In the genomic region with DNA sequence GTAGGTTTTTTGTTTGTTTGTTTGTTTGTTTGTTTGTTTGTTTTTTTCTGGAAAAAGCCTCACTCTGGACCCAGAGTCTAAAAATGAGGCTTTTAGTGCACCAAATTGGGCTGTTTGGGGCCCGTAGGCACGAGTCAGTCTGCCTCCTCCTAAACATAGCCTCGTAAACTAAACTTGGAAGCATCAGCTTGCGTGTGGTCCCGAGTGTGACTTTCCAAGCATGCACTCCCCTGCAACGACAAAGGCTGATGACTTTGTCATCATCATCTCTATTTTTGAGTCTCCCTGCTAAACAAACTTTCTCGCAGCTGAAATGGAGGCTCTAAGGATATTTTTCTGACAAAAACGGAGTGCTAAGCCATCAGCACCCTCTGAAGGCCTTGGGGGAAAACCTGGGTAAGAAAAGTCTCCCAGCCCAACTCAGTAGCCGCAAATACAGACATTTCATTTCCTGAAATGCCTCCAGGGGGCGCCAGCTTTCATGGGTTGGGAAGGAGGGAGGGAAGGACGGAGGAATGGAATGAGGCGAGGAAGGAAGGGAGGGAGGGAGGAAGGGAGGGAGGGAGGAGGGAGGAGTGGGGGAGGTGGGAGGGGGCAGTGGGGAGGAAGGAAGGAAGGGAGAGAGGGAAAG, we compare ENCODE assay signal across 8 cellular contexts.
DNase-seq lines count a peak whose midpoint lies in the region; ATAC-seq and TF ChIP-seq lines count a peak whose summit lies in the region.

No MANE protein-coding gene starts in this region.

- H3K27me3 Mint-ChIP-seq in activated CD4-positive, alpha-beta memory T cell treated with anti-CD3 and anti-CD28 coated beads for 36 hours = peaks cover 2% of the 10 kb centered on the region
- peaks cover 8% of the 10 kb centered on the region for H3K27me3 Mint-ChIP-seq in glutamatergic neuron (ENCODE audit: unreplicated experiment)

- H3K27ac Mint-ChIP-seq in activated CD4-positive, alpha-beta memory T cell treated with anti-CD3 and anti-CD28 coated beads for 36 hours = no peak overlapping the region
- no peak overlapping the region for H3K27ac Mint-ChIP-seq in glutamatergic neuron (ENCODE audit: unreplicated experiment)

- no peaks in the 10 kb centered on the region for H3K9me3 ChIP-seq in ovary

- no peak for ATAC-seq in GM18502 (IDR thresholded peaks at IDR 0.05; ENCODE audit: poor library complexity, unreplicated experiment)

- no peak for TF ChIP-seq EP300 in ovary (IDR thresholded peaks at IDR 0.05)

- TF ChIP-seq CTCF in glutamatergic neuron (IDR thresholded peaks at IDR 0.05; ENCODE audit: partially characterized antibody, unreplicated experiment) = peak; percentile 64
- TF ChIP-seq CTCF in ovary (IDR thresholded peaks at IDR 0.05) = peak in 1 of 3 donors; percentile 36

- no peak overlapping the region for H3K27ac ChIP-seq in ovary

- no peaks in the 10 kb centered on the region for H3K4me1 Mint-ChIP-seq in activated CD4-positive, alpha-beta memory T cell treated with anti-CD3 and anti-CD28 coated beads for 36 hours (ENCODE audit: low read depth)
- H3K4me1 Mint-ChIP-seq in glutamatergic neuron (ENCODE audit: low read depth, unreplicated experiment) = peaks cover 38% of the 10 kb centered on the region

- peak; percentile 49 for DNase-seq in stimulated activated CD4-positive, alpha-beta T cell treated with anti-CD3 and anti-CD28 coated beads, Interleukin-15, amount 100 ng/mL, for 24 hours
- DNase-seq in stimulated activated CD4-positive, alpha-beta T cell treated with anti-CD3 and anti-CD28 coated beads, Interleukin-12 subunit alpha, Interleukin-12 subunit beta, amount 100 ng/mL, for 4 hours = no peak
- DNase-seq in NCI-H1694 treated with DMSO at 0.1 percent for 48 hours (lab: John Stamatoyannopoulos, UW) (peak; percentile 73), glutamatergic neuron (peak; percentile 90), ovary (peak; percentile 75 to 86 (median 77))
- peak; percentile 35 for DNase-seq in activated CD4-positive, alpha-beta memory T cell treated with anti-CD3 and anti-CD28 coated beads for 36 hours
- no peak for DNase-seq in activated naive CD4-positive, alpha-beta T cell treated with Interleukin-2 at 50 U/mL for 16 hours

- POLR2A ChIA-PET in activated CD4-positive, alpha-beta memory T cell treated with anti-CD3 and anti-CD28 coated beads for 36 hours (lab: Charles Lee) = no interaction called here

- H3K36me3 ChIP-seq in ovary = no peaks in the 10 kb centered on the region

- no peaks in the 10 kb centered on the region for H3K36me3 Mint-ChIP-seq in activated CD4-positive, alpha-beta memory T cell treated with anti-CD3 and anti-CD28 coated beads for 36 hours
- H3K36me3 Mint-ChIP-seq in glutamatergic neuron (ENCODE audit: unreplicated experiment) = no peaks in the 10 kb centered on the region

- H3K4me3 Mint-ChIP-seq in activated CD4-positive, alpha-beta memory T cell treated with anti-CD3 and anti-CD28 coated beads for 36 hours = no peak overlapping the region
- H3K4me3 Mint-ChIP-seq in glutamatergic neuron (ENCODE audit: unreplicated experiment) = no peak overlapping the region

- CTCF ChIA-PET in activated CD4-positive, alpha-beta memory T cell treated with anti-CD3 and anti-CD28 coated beads for 36 hours (lab: Charles Lee) = no interaction called here

- no peak overlapping the region for H3K4me3 ChIP-seq in ovary

- H3K9me3 Mint-ChIP-seq in activated CD4-positive, alpha-beta memory T cell treated with anti-CD3 and anti-CD28 coated beads for 36 hours = no peaks in the 10 kb centered on the region
- peaks cover 10% of the 10 kb centered on the region for H3K9me3 Mint-ChIP-seq in glutamatergic neuron (ENCODE audit: unreplicated experiment)

- WGBS in ovary, 3 donors = 26 to 39% (median 27%) methylated on average over 12 of the region's 12 CpGs

- TF ChIP-seq POLR2A in ovary (IDR thresholded peaks at IDR 0.05) = no peak

- H3K4me1 ChIP-seq in ovary (ENCODE audit: insufficient read depth) = peaks cover 19% of the 10 kb centered on the region

- intact Hi-C loops in activated CD4-positive, alpha-beta memory T cell treated with anti-CD3 and anti-CD28 coated beads for 36 hours (cut with micrococcal nuclease) = loop anchor here (2.0 kb wide), 1 partner anchor 251 kb away; no protein-coding TSS in a partner anchor
- intact Hi-C loops in ovary (cut with DNase I) = loop anchor here (5.0 to 10.0 kb wide), 5 partner anchors 217 to 253 kb away; partner anchors contain the start of gene KCNMA1 (in 2 of the 4)

- no peaks in the 10 kb centered on the region for H3K27me3 ChIP-seq in ovary

Comparison
In these comparisons a context has a peak if more than half of its experiments do, and no peak if none do; other contexts are left out.
1. DNase-seq: peak in stimulated activated CD4-positive, alpha-beta T cell treated with anti-CD3 and anti-CD28 coated beads, Interleukin-15, amount 100 ng/mL, for 24 hours (single experiment), NCI-H1694 treated with DMSO at 0.1 percent for 48 hours (single experiment), activated CD4-positive, alpha-beta memory T cell treated with anti-CD3 and anti-CD28 coated beads for 36 hours (single experiment), glutamatergic neuron (single experiment) and ovary (5 of 5); none in stimulated activated CD4-positive, alpha-beta T cell treated with anti-CD3 and anti-CD28 coated beads, Interleukin-12 subunit alpha, Interleukin-12 subunit beta, amount 100 ng/mL, for 4 hours (single experiment) and activated naive CD4-positive, alpha-beta T cell treated with Interleukin-2 at 50 U/mL for 16 hours (single experiment).